Comparison of ENCODE assay signal across 10 cellular contexts in the genomic region with DNA sequence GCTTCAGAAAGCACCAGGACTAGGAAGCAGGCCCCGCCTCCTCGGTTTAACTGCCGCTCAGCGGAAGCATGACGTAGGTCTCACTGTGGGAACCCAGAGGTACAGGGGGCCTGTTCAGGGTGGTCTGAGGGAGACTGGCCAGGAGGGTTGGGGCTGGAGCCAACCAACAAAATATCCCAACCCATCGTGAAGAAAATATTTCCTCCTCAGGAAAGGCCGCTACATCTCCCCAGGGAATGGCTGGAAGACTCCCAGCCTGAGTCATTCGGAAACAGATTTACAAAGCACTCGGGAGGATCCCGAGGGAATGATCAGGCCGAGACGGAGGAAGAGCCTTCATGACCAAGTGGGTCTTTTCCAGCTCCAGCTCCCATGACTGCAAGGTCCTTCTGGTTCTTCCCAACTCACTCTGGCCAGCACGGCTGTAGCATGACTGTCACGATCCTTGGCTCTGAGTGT.
DNase-seq lines count a peak whose midpoint lies in the region; ATAC-seq lines count a peak whose summit lies in the region.
"Had no signal": no experiment of that assay in that cellular context is flagged by ENCODE, and none has a peak within 500 bp of the region (broad histone marks: within the 10 kb centered on the region; RNA-seq: fewer than 3 reads in every experiment).

No MANE protein-coding gene starts in this region.

- H3K36me3 Mint-ChIP-seq in naive thymus-derived CD4-positive, alpha-beta T cell = no peaks in the 10 kb centered on the region

- H3K9ac ChIP-seq in duodenal mucosa (ENCODE audit: low read depth in 1 of 2, low read length in 2 of 2) = no peak overlapping the region

- no peak overlapping the region for H3K27ac Mint-ChIP-seq in naive thymus-derived CD4-positive, alpha-beta T cell

- 40% methylated on average over 14 of the region's 14 CpGs for WGBS in urinary bladder

- H3K27ac ChIP-seq in duodenal mucosa (ENCODE audit: low read depth, low read length) (peak overlapping the region; percentile 32), urinary bladder (ENCODE audit: low read depth) (peak overlapping the region; percentile 63)
- no peak overlapping the region for H3K27ac ChIP-seq in naive thymus-derived CD4-positive, alpha-beta T cell (ENCODE audit: low read depth, low read length)

- H3K27me3 ChIP-seq in duodenal mucosa (ENCODE audit: control insufficient read depth in 1 of 2, insufficient read depth in 2 of 2, low read length in 2 of 2) (no peaks in the 10 kb centered on the region), HAP-1 (ENCODE audit: low read depth) (no peaks in the 10 kb centered on the region)
- no peaks in the 10 kb centered on the region for H3K27me3 ChIP-seq in naive thymus-derived CD4-positive, alpha-beta T cell (ENCODE audit: control insufficient read depth in 2 of 2, insufficient read depth in 2 of 2, low read length in 2 of 2)

- peak; percentile 23 for DNase-seq in NCI-H2171 treated with DMSO at 0.1 percent for 48 hours (lab: John Stamatoyannopoulos, UW)
- DNase-seq in NCI-H2171 (lab: John Stamatoyannopoulos, UW) = no peak
- peak; percentile 75 for DNase-seq in mucosa of gallbladder (ENCODE audit: low spot score)
- DNase-seq in amniotic stem cell (lab: John Stamatoyannopoulos, UW) = no peak
- DNase-seq in HAP-1 (ENCODE audit: low spot score in 2 of 2) = no peak
- no peak for DNase-seq in naive thymus-derived CD4-positive, alpha-beta T cell
- DNase-seq: 8988T had no signal

- H3K36me3 ChIP-seq in duodenal mucosa (ENCODE audit: control insufficient read depth in 1 of 2, insufficient read depth in 2 of 2, low read length in 2 of 2) (no peaks in the 10 kb centered on the region), urinary bladder (ENCODE audit: insufficient read depth) (no peaks in the 10 kb centered on the region), HAP-1 (replicated peaks) (no peaks in the 10 kb centered on the region)
- no peaks in the 10 kb centered on the region for H3K36me3 ChIP-seq in naive thymus-derived CD4-positive, alpha-beta T cell (ENCODE audit: control insufficient read depth in 2 of 3, insufficient read depth in 3 of 3, low read length in 3 of 3)

- no peaks in the 10 kb centered on the region for H3K9me3 ChIP-seq in duodenal mucosa (ENCODE audit: control insufficient read depth in 1 of 2, low read length in 2 of 2)
- no peaks in the 10 kb centered on the region for H3K9me3 ChIP-seq in HAP-1
- no peaks in the 10 kb centered on the region for H3K9me3 ChIP-seq in naive thymus-derived CD4-positive, alpha-beta T cell (ENCODE audit: control insufficient read depth in 2 of 3, low read length in 3 of 3)

- no peaks in the 10 kb centered on the region for H3K9me3 Mint-ChIP-seq in naive thymus-derived CD4-positive, alpha-beta T cell
- H3K9me3 Mint-ChIP-seq: central memory CD8-positive, alpha-beta T cell had no signal

- H3K4me3 ChIP-seq in duodenal mucosa (ENCODE audit: low read depth in 1 of 2, low read length in 2 of 2) = no peak overlapping the region
- no peak overlapping the region for H3K4me3 ChIP-seq in urinary bladder (ENCODE audit: low read depth, low read length)
- H3K4me3 ChIP-seq in HAP-1 = no peak overlapping the region
- H3K4me3 ChIP-seq in naive thymus-derived CD4-positive, alpha-beta T cell (ENCODE audit: low read length) = no peak overlapping the region

- CTCF ChIA-PET in naive thymus-derived CD4-positive, alpha-beta T cell (lab: Charles Lee) = no interaction called here

- in situ Hi-C loops in HAP-1 (cut with MboI; ENCODE audit: low sequenced_read_pairs) = no loop called here

- H3K4me1 ChIP-seq in duodenal mucosa (ENCODE audit: control insufficient read depth in 1 of 2, insufficient read depth in 2 of 2, low read length in 2 of 2) (peaks cover 4 to 13% of the 10 kb centered on the region in 2 donors), urinary bladder (ENCODE audit: insufficient read depth) (peaks cover 2% of the 10 kb centered on the region), HAP-1 (no peaks in the 10 kb centered on the region)
- no peaks in the 10 kb centered on the region for H3K4me1 ChIP-seq in naive thymus-derived CD4-positive, alpha-beta T cell (ENCODE audit: control insufficient read depth in 2 of 2, insufficient read depth in 2 of 2, low read length in 2 of 2)

- H3K4me3 Mint-ChIP-seq in naive thymus-derived CD4-positive, alpha-beta T cell = no peak overlapping the region
- H3K4me3 Mint-ChIP-seq: central memory CD8-positive, alpha-beta T cell had no signal

- no peak for ATAC-seq in naive thymus-derived CD4-positive, alpha-beta T cell

- POLR2A ChIA-PET in naive thymus-derived CD4-positive, alpha-beta T cell (lab: Charles Lee) = no interaction called here

- H3K27me3 Mint-ChIP-seq in naive thymus-derived CD4-positive, alpha-beta T cell = peaks cover 0 to 5% (median 0%) of the 10 kb centered on the region in 5 donors

- no peaks in the 10 kb centered on the region for H3K4me1 Mint-ChIP-seq in naive thymus-derived CD4-positive, alpha-beta T cell
- H3K4me1 Mint-ChIP-seq: central memory CD8-positive, alpha-beta T cell had no signal

- intact Hi-C loops in naive thymus-derived CD4-positive, alpha-beta T cell (cut with micrococcal nuclease) = no loop called here

Comparison
In these comparisons a context has a peak if more than half of its experiments do, and no peak if none do; other contexts are left out.
1. DNase-seq: peak in NCI-H2171 treated with DMSO at 0.1 percent for 48 hours (single experiment) and mucosa of gallbladder (single experiment); none in NCI-H2171 (single experiment), amniotic stem cell (single experiment), HAP-1 (0 of 2) and naive thymus-derived CD4-positive, alpha-beta T cell (0 of 9).